Comparison of ENCODE assay signal across 1 cellular context in the genomic region with DNA sequence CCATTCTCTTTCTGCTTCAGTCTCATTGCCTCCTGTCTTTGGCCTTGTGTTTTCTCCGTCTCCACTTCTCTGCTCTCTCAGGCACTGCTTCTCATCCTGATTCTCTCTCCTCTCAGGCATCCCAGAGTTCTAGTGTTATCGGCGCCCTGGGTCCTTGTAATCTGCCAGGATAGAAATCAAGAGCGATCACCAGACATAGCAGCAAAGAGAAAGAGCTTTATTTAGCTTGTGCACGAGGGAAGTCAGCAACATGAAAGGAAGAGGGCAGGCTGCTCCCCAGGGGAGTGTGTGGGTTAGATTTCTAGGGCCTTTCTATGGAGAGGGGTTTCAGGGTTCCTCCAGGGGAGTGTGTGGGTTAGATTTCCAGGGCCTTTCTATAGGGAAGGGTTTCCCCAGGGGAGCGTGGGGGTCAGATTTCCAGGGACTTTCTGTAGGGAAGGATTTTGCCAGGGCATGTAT.
TF ChIP-seq lines count a peak whose summit lies in the region.

No MANE protein-coding gene starts in this region.

TF ChIP-seq in HepG2, 621 proteins besides CTCF, POLR2A, EP300 and RAD21:
- TF ChIP-seq MATR3 (CRISPR knock-in tag; IDR thresholded peaks at IDR 0.05) (no peak), GABPB1 (CRISPR knock-in tag; IDR thresholded peaks at IDR 0.05) (no peak), BCL6 (CRISPR knock-in tag; IDR thresholded peaks at IDR 0.05) (no peak), ZNF282 (IDR thresholded peaks at IDR 0.05; ENCODE audit: partially characterized antibody) (peak; percentile 39), ZNF33A (CRISPR knock-in tag; IDR thresholded peaks at IDR 0.05; ENCODE audit: borderline replicate concordance) (no peak), MTA3 (CRISPR knock-in tag; IDR thresholded peaks at IDR 0.05) (no peak), ZNF660 (CRISPR knock-in tag; IDR thresholded peaks at IDR 0.05; ENCODE audit: borderline replicate concordance, low read depth) (no peak), ZNF816 (CRISPR knock-in tag; IDR thresholded peaks at IDR 0.05; ENCODE audit: borderline replicate concordance) (no peak), IKZF4 (CRISPR knock-in tag; IDR thresholded peaks at IDR 0.05; ENCODE audit: borderline replicate concordance, low read depth, not compliant biosample characterization) (peak; percentile 28), EHMT2 (IDR thresholded peaks at IDR 0.05; ENCODE audit: borderline replicate concordance, low read depth, low read length) (no peak)
- TF ChIP-seq, protein P1, sequence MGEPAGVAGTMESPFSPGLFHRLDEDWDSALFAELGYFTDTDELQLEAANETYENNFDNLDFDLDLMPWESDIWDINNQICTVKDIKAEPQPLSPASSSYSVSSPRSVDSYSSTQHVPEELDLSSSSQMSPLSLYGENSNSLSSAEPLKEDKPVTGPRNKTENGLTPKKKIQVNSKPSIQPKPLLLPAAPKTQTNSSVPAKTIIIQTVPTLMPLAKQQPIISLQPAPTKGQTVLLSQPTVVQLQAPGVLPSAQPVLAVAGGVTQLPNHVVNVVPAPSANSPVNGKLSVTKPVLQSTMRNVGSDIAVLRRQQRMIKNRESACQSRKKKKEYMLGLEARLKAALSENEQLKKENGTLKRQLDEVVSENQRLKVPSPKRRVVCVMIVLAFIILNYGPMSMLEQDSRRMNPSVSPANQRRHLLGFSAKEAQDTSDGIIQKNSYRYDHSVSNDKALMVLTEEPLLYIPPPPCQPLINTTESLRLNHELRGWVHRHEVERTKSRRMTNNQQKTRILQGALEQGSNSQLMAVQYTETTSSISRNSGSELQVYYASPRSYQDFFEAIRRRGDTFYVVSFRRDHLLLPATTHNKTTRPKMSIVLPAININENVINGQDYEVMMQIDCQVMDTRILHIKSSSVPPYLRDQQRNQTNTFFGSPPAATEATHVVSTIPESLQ (CRISPR knock-in tag; conservative IDR thresholded peaks at IDR 0.05), result no peak
- TF ChIP-seq, protein P2, sequence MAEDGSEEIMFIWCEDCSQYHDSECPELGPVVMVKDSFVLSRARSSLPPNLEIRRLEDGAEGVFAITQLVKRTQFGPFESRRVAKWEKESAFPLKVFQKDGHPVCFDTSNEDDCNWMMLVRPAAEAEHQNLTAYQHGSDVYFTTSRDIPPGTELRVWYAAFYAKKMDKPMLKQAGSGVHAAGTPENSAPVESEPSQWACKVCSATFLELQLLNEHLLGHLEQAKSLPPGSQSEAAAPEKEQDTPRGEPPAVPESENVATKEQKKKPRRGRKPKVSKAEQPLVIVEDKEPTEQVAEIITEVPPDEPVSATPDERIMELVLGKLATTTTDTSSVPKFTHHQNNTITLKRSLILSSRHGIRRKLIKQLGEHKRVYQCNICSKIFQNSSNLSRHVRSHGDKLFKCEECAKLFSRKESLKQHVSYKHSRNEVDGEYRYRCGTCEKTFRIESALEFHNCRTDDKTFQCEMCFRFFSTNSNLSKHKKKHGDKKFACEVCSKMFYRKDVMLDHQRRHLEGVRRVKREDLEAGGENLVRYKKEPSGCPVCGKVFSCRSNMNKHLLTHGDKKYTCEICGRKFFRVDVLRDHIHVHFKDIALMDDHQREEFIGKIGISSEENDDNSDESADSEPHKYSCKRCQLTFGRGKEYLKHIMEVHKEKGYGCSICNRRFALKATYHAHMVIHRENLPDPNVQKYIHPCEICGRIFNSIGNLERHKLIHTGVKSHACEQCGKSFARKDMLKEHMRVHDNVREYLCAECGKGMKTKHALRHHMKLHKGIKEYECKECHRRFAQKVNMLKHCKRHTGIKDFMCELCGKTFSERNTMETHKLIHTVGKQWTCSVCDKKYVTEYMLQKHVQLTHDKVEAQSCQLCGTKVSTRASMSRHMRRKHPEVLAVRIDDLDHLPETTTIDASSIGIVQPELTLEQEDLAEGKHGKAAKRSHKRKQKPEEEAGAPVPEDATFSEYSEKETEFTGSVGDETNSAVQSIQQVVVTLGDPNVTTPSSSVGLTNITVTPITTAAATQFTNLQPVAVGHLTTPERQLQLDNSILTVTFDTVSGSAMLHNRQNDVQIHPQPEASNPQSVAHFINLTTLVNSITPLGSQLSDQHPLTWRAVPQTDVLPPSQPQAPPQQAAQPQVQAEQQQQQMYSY (CRISPR knock-in tag; IDR thresholded peaks at IDR 0.05), result no peak
- TF ChIP-seq, protein P3, sequence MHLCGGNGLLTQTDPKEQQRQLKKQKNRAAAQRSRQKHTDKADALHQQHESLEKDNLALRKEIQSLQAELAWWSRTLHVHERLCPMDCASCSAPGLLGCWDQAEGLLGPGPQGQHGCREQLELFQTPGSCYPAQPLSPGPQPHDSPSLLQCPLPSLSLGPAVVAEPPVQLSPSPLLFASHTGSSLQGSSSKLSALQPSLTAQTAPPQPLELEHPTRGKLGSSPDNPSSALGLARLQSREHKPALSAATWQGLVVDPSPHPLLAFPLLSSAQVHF (CRISPR knock-in tag; IDR thresholded peaks at IDR 0.05), result no peak
- TF ChIP-seq, protein P4, sequence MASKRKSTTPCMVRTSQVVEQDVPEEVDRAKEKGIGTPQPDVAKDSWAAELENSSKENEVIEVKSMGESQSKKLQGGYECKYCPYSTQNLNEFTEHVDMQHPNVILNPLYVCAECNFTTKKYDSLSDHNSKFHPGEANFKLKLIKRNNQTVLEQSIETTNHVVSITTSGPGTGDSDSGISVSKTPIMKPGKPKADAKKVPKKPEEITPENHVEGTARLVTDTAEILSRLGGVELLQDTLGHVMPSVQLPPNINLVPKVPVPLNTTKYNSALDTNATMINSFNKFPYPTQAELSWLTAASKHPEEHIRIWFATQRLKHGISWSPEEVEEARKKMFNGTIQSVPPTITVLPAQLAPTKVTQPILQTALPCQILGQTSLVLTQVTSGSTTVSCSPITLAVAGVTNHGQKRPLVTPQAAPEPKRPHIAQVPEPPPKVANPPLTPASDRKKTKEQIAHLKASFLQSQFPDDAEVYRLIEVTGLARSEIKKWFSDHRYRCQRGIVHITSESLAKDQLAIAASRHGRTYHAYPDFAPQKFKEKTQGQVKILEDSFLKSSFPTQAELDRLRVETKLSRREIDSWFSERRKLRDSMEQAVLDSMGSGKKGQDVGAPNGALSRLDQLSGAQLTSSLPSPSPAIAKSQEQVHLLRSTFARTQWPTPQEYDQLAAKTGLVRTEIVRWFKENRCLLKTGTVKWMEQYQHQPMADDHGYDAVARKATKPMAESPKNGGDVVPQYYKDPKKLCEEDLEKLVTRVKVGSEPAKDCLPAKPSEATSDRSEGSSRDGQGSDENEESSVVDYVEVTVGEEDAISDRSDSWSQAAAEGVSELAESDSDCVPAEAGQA (IDR thresholded peaks at IDR 0.05; ENCODE audit: low read depth), result no peak
- TF ChIP-seq, protein P4 (CRISPR knock-in tag; IDR thresholded peaks at IDR 0.05; ENCODE audit: borderline replicate concordance), result no peak
